In genomic region chr1:236149696-236150228, GRCh38 we compare ENCODE assay signal across 24 cellular contexts. TPM values are rescaled to one million over a fixed set of nuclear protein-coding genes. Genes with fewer than 3 reads are reported as not detected.
DNase-seq lines count a peak whose midpoint lies in the region; ATAC-seq, FAIRE-seq and TF ChIP-seq lines count a peak whose summit lies in the region.
"Had no signal": no experiment of that assay in that cellular context is flagged by ENCODE, and none has a peak within 500 bp of the region (broad histone marks: within the 10 kb centered on the region; RNA-seq: fewer than 3 reads in every experiment).

No MANE protein-coding gene starts in this region.

- no peak for TF ChIP-seq POLR2A in K562 (conservative IDR thresholded peaks at IDR 0.05)

- TF ChIP-seq CTCF in GM23338 (conservative IDR thresholded peaks at IDR 0.05; ENCODE audit: low read depth in 2 of 2) = no peak
- no peak for TF ChIP-seq CTCF in K562 (IDR thresholded peaks at IDR 0.05 in 2 of 3, conservative IDR thresholded peaks at IDR 0.05 in 1 of 3; ENCODE audit: insufficient read depth in 2 of 3, low read depth in 1 of 3, low read length in 3 of 3)
- no peak for TF ChIP-seq CTCF in kidney (IDR thresholded peaks at IDR 0.05; ENCODE audit: borderline replicate concordance, extremely low read depth, insufficient read depth)

- TF ChIP-seq RAD21 in K562 (CRISPR knock-in tag; conservative IDR thresholded peaks at IDR 0.05 in 1 of 2, IDR thresholded peaks at IDR 0.05 in 1 of 2) = no peak

- no peaks in the 10 kb centered on the region for H3K9me1 ChIP-seq in K562 (ENCODE audit: control insufficient read depth, insufficient read depth, low read length)

- H3K36me3 ChIP-seq in GM23338 (ENCODE audit: insufficient read depth) (no peaks in the 10 kb centered on the region), K562 (ENCODE audit: control insufficient read depth, insufficient read depth, low read length) (no peaks in the 10 kb centered on the region), kidney (ENCODE audit: control insufficient read depth in 1 of 2, insufficient read depth in 2 of 2, low read length in 2 of 2) (no peaks in the 10 kb centered on the region)
- H3K36me3 ChIP-seq: colonic mucosa, ovary had no signal

- H3K27me3 Mint-ChIP-seq in GM23338 (ENCODE audit: insufficient read depth, low read depth, poor library complexity) = peaks cover 2% of the 10 kb centered on the region
- H3K27me3 Mint-ChIP-seq in stimulated activated naive B cell treated with anti-CD40 and anti-IgM and Interleukin-4, amounts not matched to agents 10 μg/mL and 1 μg/mL and 100 μg/mL, for 72 hours = peaks cover 20 to 26% of the 10 kb centered on the region in 2 donors
- H3K27me3 Mint-ChIP-seq: activated naive CD8-positive, alpha-beta T cell treated with anti-CD3 and anti-CD28 coated beads, Interleukin-2, amount 50 U/mL, for 24 hours; T-cell had no signal

- H3K9me2 ChIP-seq in GM23338 (ENCODE audit: insufficient read depth) = no peaks in the 10 kb centered on the region

- H3K36me3 Mint-ChIP-seq in GM23338 (ENCODE audit: low read depth) = peaks cover 8% of the 10 kb centered on the region; the same call in 2 of the 3 replicates
- H3K36me3 Mint-ChIP-seq in stimulated activated naive B cell treated with anti-CD40 and anti-IgM and Interleukin-4, amounts not matched to agents 10 μg/mL and 1 μg/mL and 100 μg/mL, for 72 hours = peaks cover 64 to 78% of the 10 kb centered on the region in 2 donors
- H3K36me3 Mint-ChIP-seq: IgD-negative memory B cell had no signal

- TF ChIP-seq EP300 in K562 (IDR thresholded peaks at IDR 0.05; ENCODE audit: low read length) = no peak

- in situ Hi-C loops in K562 (cut with MboI) = no loop called here

- no peak overlapping the region for H3K4me3 ChIP-seq in GM23338
- no peak overlapping the region for H3K4me3 ChIP-seq in K562
- H3K4me3 ChIP-seq in kidney (ENCODE audit: low read length in 2 of 2) = peak overlapping the region; percentile 17 to 26
- H3K4me3 ChIP-seq: body of pancreas, colonic mucosa, lung, ovary, testis had no signal

- DNase-seq in GM23338 (ENCODE audit: low spot score) = no peak
- no peak for DNase-seq in K562 (ENCODE audit: extremely low read depth in 1 of 4, low spot score in 3 of 4)
- DNase-seq in kidney = no peak
- no peak for DNase-seq in stimulated activated naive B cell treated with anti-CD40 and anti-IgM and Interleukin-4, amounts not matched to agents 10 μg/mL and 1 μg/mL and 100 μg/mL, for 72 hours
- no peak for DNase-seq in NCI-H1105 treated with DMSO at 0.1 percent for 48 hours (lab: John Stamatoyannopoulos, UW)
- DNase-seq in D341Med (ENCODE audit: low spot score) = no peak
- DNase-seq: activated CD4-positive, alpha-beta T cell treated with anti-CD3 and anti-CD28 coated beads for 4 hours; activated naive CD8-positive, alpha-beta T cell treated with anti-CD3 and anti-CD28 coated beads, Interleukin-2, amount 50 U/mL, for 24 hours; body of pancreas; CD8-positive, alpha-beta T cell; DMS53; HCEC 1CT; MM.1S; NCI-H2171; NCI-H526 treated with DMSO at 0.1 percent for 48 hours; ovary; PC-3; T-cell; testis had no signal

- CTCF ChIA-PET in K562 (lab: Yijun Ruan, JAX; ENCODE audit: low intra/inter-chr PET ratio) = no interaction called here

- H3K9ac ChIP-seq in K562 (ENCODE audit: insufficient read depth in 1 of 2, low read depth in 2 of 2, low read length in 2 of 2) (no peak overlapping the region), kidney (ENCODE audit: low read length in 2 of 2) (peak overlapping the region in 1 of 2 donors; percentile 31)

- H3K4me3 Mint-ChIP-seq in GM23338 = no peak overlapping the region
- peak overlapping the region; percentile 7 to 18 for H3K4me3 Mint-ChIP-seq in stimulated activated naive B cell treated with anti-CD40 and anti-IgM and Interleukin-4, amounts not matched to agents 10 μg/mL and 1 μg/mL and 100 μg/mL, for 72 hours
- H3K4me3 Mint-ChIP-seq: activated naive CD8-positive, alpha-beta T cell treated with anti-CD3 and anti-CD28 coated beads, Interleukin-2, amount 50 U/mL, for 24 hours; CD8-positive, alpha-beta T cell; IgD-negative memory B cell; T-cell had no signal

- H3K79me2 ChIP-seq in GM23338 (replicated peaks; ENCODE audit: insufficient read depth) (peaks cover 38% of the 10 kb centered on the region), K562 (ENCODE audit: control insufficient read depth, insufficient read depth, low read length) (no peaks in the 10 kb centered on the region)

- no peak overlapping the region for H3K4me2 ChIP-seq in GM23338
- H3K4me2 ChIP-seq in K562 (ENCODE audit: insufficient read depth, low read length) = no peak overlapping the region

- no peak overlapping the region for H3K27ac ChIP-seq in GM23338 (ENCODE audit: low read depth)
- no peak overlapping the region for H3K27ac ChIP-seq in K562 (ENCODE audit: extremely low read depth, low read depth, low read length)
- peak overlapping the region; percentile 40 to 65 for H3K27ac ChIP-seq in kidney (ENCODE audit: low read depth in 2 of 2, low read length in 2 of 2)
- H3K27ac ChIP-seq: body of pancreas, colonic mucosa, ovary, testis had no signal

- no peaks in the 10 kb centered on the region for H3K9me3 ChIP-seq in K562 (replicated peaks; ENCODE audit: control insufficient read depth, insufficient read depth, low read depth, low read length)
- no peaks in the 10 kb centered on the region for H3K9me3 ChIP-seq in kidney (ENCODE audit: control insufficient read depth in 1 of 2, low read length in 2 of 2)
- H3K9me3 ChIP-seq: body of pancreas, colonic mucosa, ovary, testis had no signal

- H3K9me3 Mint-ChIP-seq in GM23338 = no peaks in the 10 kb centered on the region
- no peaks in the 10 kb centered on the region for H3K9me3 Mint-ChIP-seq in stimulated activated naive B cell treated with anti-CD40 and anti-IgM and Interleukin-4, amounts not matched to agents 10 μg/mL and 1 μg/mL and 100 μg/mL, for 72 hours
- H3K9me3 Mint-ChIP-seq: activated naive CD8-positive, alpha-beta T cell treated with anti-CD3 and anti-CD28 coated beads, Interleukin-2, amount 50 U/mL, for 24 hours; CD8-positive, alpha-beta T cell; IgD-negative memory B cell; T-cell had no signal

- peaks cover 4% of the 10 kb centered on the region for H4K20me1 ChIP-seq in GM23338 (replicated peaks; ENCODE audit: insufficient read depth)
- H4K20me1 ChIP-seq in K562 (replicated peaks; ENCODE audit: control insufficient read depth, insufficient read depth, low read length) = 0 out of 2 replicates have a peak, but pooled peaks cover 9% of the 10 kb centered on the region

- H3F3A ChIP-seq in GM23338 (replicated peaks; ENCODE audit: low read depth) = no peaks in the 10 kb centered on the region

- H3K27me3 ChIP-seq in GM23338 (ENCODE audit: insufficient read depth) = no peaks in the 10 kb centered on the region
- peaks cover 44 to 81% of the 10 kb centered on the region in 2 experiments for H3K27me3 ChIP-seq in K562 (ENCODE audit: control insufficient read depth in 2 of 2, insufficient read depth in 2 of 2, low read length in 2 of 2)
- H3K27me3 ChIP-seq: body of pancreas, colonic mucosa, ovary, testis had no signal

- H2AFZ ChIP-seq in GM23338 (no peak overlapping the region), K562 (ENCODE audit: low read depth, low read length) (no peak overlapping the region)

- peaks cover 20% of the 10 kb centered on the region for H3K4me1 Mint-ChIP-seq in GM23338
- H3K4me1 Mint-ChIP-seq in stimulated activated naive B cell treated with anti-CD40 and anti-IgM and Interleukin-4, amounts not matched to agents 10 μg/mL and 1 μg/mL and 100 μg/mL, for 72 hours = peaks cover 43 to 65% of the 10 kb centered on the region in 2 donors

- no peak for ATAC-seq in GM23338
- no peak for ATAC-seq in K562
- ATAC-seq in stimulated activated naive B cell treated with anti-CD40 and anti-IgM and Interleukin-4, amounts not matched to agents 10 μg/mL and 1 μg/mL and 100 μg/mL, for 72 hours (replicated peaks) = no peak
- ATAC-seq in GM21825 (IDR thresholded peaks at IDR 0.05; ENCODE audit: unreplicated experiment) = no peak
- ATAC-seq: activated naive CD8-positive, alpha-beta T cell treated with anti-CD3 and anti-CD28 coated beads, Interleukin-2, amount 50 U/mL, for 24 hours; body of pancreas; CD8-positive, alpha-beta T cell; PC-3; T-cell had no signal

- H3K4me1 ChIP-seq in GM23338 (ENCODE audit: insufficient read depth) (peaks cover 2% of the 10 kb centered on the region), K562 (replicated peaks in 1 of 2; ENCODE audit: control insufficient read depth in 2 of 2, insufficient read depth in 2 of 2, low read length in 2 of 2) (no peaks in the 10 kb centered on the region), kidney (ENCODE audit: control insufficient read depth in 1 of 2, insufficient read depth in 1 of 2, low read depth in 1 of 2, low read length in 2 of 2) (peaks cover 24 to 36% of the 10 kb centered on the region in 2 donors)
- H3K4me1 ChIP-seq: body of pancreas, colonic mucosa, testis had no signal

- 17% methylated on average over 10 of the region's 10 CpGs for WGBS in K562 (ENCODE audit: insufficient coverage, low coverage, missing lambda C conversion rate)

- FAIRE-seq in K562 (lab: Jason Lieb, UNC) = peak; percentile 11
- no peak for FAIRE-seq in kidney (lab: Jason Lieb, UNC)
- FAIRE-seq: endometrium had no signal

- POLR2A ChIA-PET in K562 (lab: Yijun Ruan, JAX) = no interaction called here

- intact Hi-C loops in K562 (cut with micrococcal nuclease) (no loop called here), kidney (cut with DNase I) (no loop called here)

- peak overlapping the region; percentile 70 for H3K27ac Mint-ChIP-seq in GM23338
- H3K27ac Mint-ChIP-seq in stimulated activated naive B cell treated with anti-CD40 and anti-IgM and Interleukin-4, amounts not matched to agents 10 μg/mL and 1 μg/mL and 100 μg/mL, for 72 hours = peak overlapping the region; percentile 11
- H3K27ac Mint-ChIP-seq: activated naive CD8-positive, alpha-beta T cell treated with anti-CD3 and anti-CD28 coated beads, Interleukin-2, amount 50 U/mL, for 24 hours; CD8-positive, alpha-beta T cell; T-cell had no signal

- no TSS peak for BruUV-seq in K562 (replicated peaks; lab: Mats Ljungman, UMichigan)

RNA-seq across cellular contexts. Expression of gene GPR137B, which starts 7.4 kb away (rescaled TPM):
- total RNA-seq in GM23338 (2014; rRNA removed; shearing (Covaris generic)) = 11.1 and 14.3 TPM in 2 replicates
- polyA plus RNA-seq in GM23338 (2016; fragmentation: Nextera tagmentation; extraction: Ambion mirVana) (4.5 and 4.9 TPM in 2 replicates), K562 (2011; rRNA removed) (0.04 and 0.28 TPM in 2 replicates), K562 (2014; fragmentation: Illumina TruSeq; extraction: Trizol) (1.0 and 1.1 TPM in 2 replicates), K562 (2014; fragmentation: Nextera tagmentation; extraction: Ambion mirVana) (under 1 TPM; 0.14 to 0.35 TPM), K562 (2014; rRNA removed) (0.49 and 0.62 TPM in 2 replicates), kidney (ENCODE audit: insufficient read depth, low read depth, low replicate concordance) (31.4 TPM)
- 0.28 and 0.65 TPM in 2 replicates for total RNA-seq in K562 (2011; cell fraction: chromatin; rRNA removed; ENCODE audit: low replicate concordance)
- 0.17 and 0.79 TPM in 2 replicates for total RNA-seq in K562 (2011; cell fraction: nucleolus; rRNA removed)
- total RNA-seq in K562 (2011; cell fraction: nucleoplasm; rRNA removed) = 0.22 and 2.1 TPM in 2 replicates
- total RNA-seq in K562 (2014; rRNA removed) (0.36 and 0.94 TPM in 2 replicates), K562 (2014; rRNA removed; fragmentation: Illumina TruSeq; extraction: Trizol) (0.70 and 0.76 TPM in 2 replicates), K562 (2015; rRNA removed; fragmentation: Illumina TruSeq; extraction: Trizol) (0.75 and 0.87 TPM in 2 replicates), K562 (2021) (0.49 and 0.62 TPM in 2 replicates), kidney (22.2 TPM)
- polyA plus RNA-seq in K562 (2011; cell fraction: cytosol; rRNA removed) = 0.07 and 0.19 TPM in 2 replicates
- polyA plus RNA-seq in K562 (2011; cell fraction: nucleus; rRNA removed) = 0.30 and 0.60 TPM in 2 replicates
- 0.78 and 1.8 TPM in 2 replicates for polyA plus RNA-seq in K562 (2012)
- polyA minus RNA-seq in K562 (2011; rRNA and poly(A)+ RNA removed) = 0.27 TPM in 1 of 2 replicates, not detected in the other
- polyA minus RNA-seq in K562 (2011; cell fraction: cytosol; rRNA and poly(A)+ RNA removed) = not detected in 2 replicates
- 0.13 TPM in 1 of 2 replicates, not detected in the other for polyA minus RNA-seq in K562 (2011; cell fraction: nucleus; rRNA and poly(A)+ RNA removed)

Comparison
In these comparisons a context has a peak if more than half of its experiments do, and no peak if none do; other contexts are left out.
1. H3K27ac ChIP-seq: peak in kidney (2 of 2); none in GM23338 (single experiment) and K562 (single experiment).
2. H3K4me3 ChIP-seq: peak in kidney (2 of 2); none in GM23338 (single experiment) and K562 (single experiment).